ENCODE assay signal across 23 cellular contexts in genomic region chr18:62157843-62158242, GRCh38.
"Had no signal": no experiment of that assay in that cellular context is flagged by ENCODE, and none has a peak within 500 bp of the region (broad histone marks: within the 10 kb centered on the region; RNA-seq: fewer than 3 reads in every experiment).

No MANE protein-coding gene starts in this region.

- H3K27ac ChIP-seq: gastrocnemius medialis, heart left ventricle, hepatocyte, neural progenitor cell, parathyroid adenoma, prostate gland, sigmoid colon, stomach, transverse colon, upper lobe of right lung, uterus had no signal

- DNase-seq: cortex of kidney; effector CD4-positive, alpha-beta T cell; gastrocnemius medialis; heart left ventricle; kidney; mesendoderm; midbrain; naive thymus-derived CD4-positive, alpha-beta T cell; right cardiac atrium; sigmoid colon; stimulated activated CD4-positive, alpha-beta T cell treated with anti-CD3 and anti-CD28 coated beads, Interleukin-2, amount 100 ng/mL, for 24 hours; stimulated activated CD4-positive, alpha-beta T cell treated with anti-CD3 and anti-CD28 coated beads, Interleukin-4, amount 100 ng/mL, for 24 hours; stimulated activated naive CD4-positive, alpha-beta T cell treated with Interleukin-2 at 50 U/mL for 16 hours; stomach; transverse colon; upper lobe of right lung; uterus had no signal

- ATAC-seq: gastrocnemius medialis; heart left ventricle; left lobe of liver; naive thymus-derived CD4-positive, alpha-beta T cell; right cardiac atrium; stimulated activated effector memory CD8-positive, alpha-beta T cell treated with anti-CD3 and anti-CD28 coated beads, Interleukin-12 subunit alpha, Interleukin-12 subunit beta, amount 100 ng/mL, for 72 hours; upper lobe of right lung had no signal
